Comparison of ENCODE assay signal across 25 cellular contexts in genomic region chr15:99232740-99233139, GRCh38.
"Had no signal": no experiment of that assay in that cellular context is flagged by ENCODE, and none has a peak within 500 bp of the region (broad histone marks: within the 10 kb centered on the region; RNA-seq: fewer than 3 reads in every experiment).

No MANE protein-coding gene starts in this region.

- H3K27me3 ChIP-seq: esophagus squamous epithelium, gastrocnemius medialis, heart right ventricle, left lung had no signal

- H3K4me3 Mint-ChIP-seq: dendritic cell treated with granulocyte-macrophage colony-stimulating factor and Interleukin-4, amounts not matched to agents 40 ng/mL and 50 ng/mL, for 4 days; effector memory CD8-positive, alpha-beta T cell; endodermal cell; mesothelial cell of epicardium; naive B cell; naive thymus-derived CD8-positive, alpha-beta T cell had no signal

- H3K27ac Mint-ChIP-seq: dendritic cell treated with granulocyte-macrophage colony-stimulating factor and Interleukin-4, amounts not matched to agents 40 ng/mL and 50 ng/mL, for 4 days; effector memory CD8-positive, alpha-beta T cell; endodermal cell; mesothelial cell of epicardium; naive thymus-derived CD8-positive, alpha-beta T cell had no signal

- H3K9me3 Mint-ChIP-seq: dendritic cell treated with granulocyte-macrophage colony-stimulating factor and Interleukin-4, amounts not matched to agents 40 ng/mL and 50 ng/mL, for 4 days; effector memory CD8-positive, alpha-beta T cell had no signal

- H3K9me3 ChIP-seq: esophagus squamous epithelium, gastrocnemius medialis, heart right ventricle, left lung, lower lobe of right lung, mucosa of descending colon had no signal

- H3K27ac ChIP-seq: epithelial cell of prostate, esophagus squamous epithelium, gastrocnemius medialis, heart right ventricle, left lung, lower lobe of right lung had no signal

- DNase-seq: cortex of kidney; effector CD8-positive, alpha-beta T cell; effector memory CD8-positive, alpha-beta T cell; endodermal cell; erythroblast; esophagus squamous epithelium; foreskin fibroblast; foreskin melanocyte; gastrocnemius medialis; glutamatergic neuron; head of caudate nucleus; heart right ventricle; hippocampal formation; left cardiac atrium; left lung; left ventricle myocardium superior; lower lobe of right lung; mesenchymal stem cell; mucosa of descending colon; naive B cell; naive thymus-derived CD8-positive, alpha-beta T cell had no signal

- H3K4me1 Mint-ChIP-seq: mesothelial cell of epicardium; naive B cell; naive thymus-derived CD8-positive, alpha-beta T cell had no signal

- ATAC-seq: effector memory CD8-positive, alpha-beta T cell; esophagus mucosa; gastrocnemius medialis; heart right ventricle; left cardiac atrium; left lung; left ventricle myocardium superior; lower lobe of right lung; mucosa of descending colon; naive thymus-derived CD8-positive, alpha-beta T cell had no signal

- H3K4me3 ChIP-seq: esophagus squamous epithelium, gastrocnemius medialis, heart right ventricle, left lung, lower lobe of right lung, mucosa of descending colon had no signal

- H3K36me3 Mint-ChIP-seq: naive B cell had no signal

- H3K4me1 ChIP-seq: esophagus squamous epithelium, gastrocnemius medialis, heart right ventricle, left lung, lower lobe of right lung had no signal

- H3K27me3 Mint-ChIP-seq: dendritic cell treated with granulocyte-macrophage colony-stimulating factor and Interleukin-4, amounts not matched to agents 40 ng/mL and 50 ng/mL, for 4 days; naive B cell had no signal

- H3K36me3 ChIP-seq: left lung had no signal
